Comparison of ENCODE assay signal across 8 cellular contexts in genomic region chr11:8328848-8329330, GRCh38.
DNase-seq lines count a peak whose midpoint lies in the region; ATAC-seq and TF ChIP-seq lines count a peak whose summit lies in the region.

No MANE protein-coding gene starts in this region.

- H3K36me3 Mint-ChIP-seq in endothelial cell (ENCODE audit: low read depth, unreplicated experiment) = no peaks in the 10 kb centered on the region
- H3K36me3 Mint-ChIP-seq in mesothelial cell of epicardium = no peaks in the 10 kb centered on the region

- ATAC-seq in GM19397 (IDR thresholded peaks at IDR 0.05; ENCODE audit: unreplicated experiment) (peak; percentile 57), HG03520 (IDR thresholded peaks at IDR 0.05; ENCODE audit: unreplicated experiment) (peak; percentile 62)

- TF ChIP-seq CTCF in endothelial cell (IDR thresholded peaks at IDR 0.05; ENCODE audit: unreplicated experiment) (peak; percentile 77), mesothelial cell of epicardium (IDR thresholded peaks at IDR 0.05; ENCODE audit: unreplicated experiment) (peak; percentile 67)

- peak in 12 of 14 donors; percentile 2 to 80 (median 50) for DNase-seq in C1 segment of cervical spinal cord (lab: John Stamatoyannopoulos, UW)
- DNase-seq in NCI-H526 (lab: John Stamatoyannopoulos, UW) = peak; percentile 79 to 95
- DNase-seq in activated CD4-positive, alpha-beta T cell treated with anti-CD3 and anti-CD28 coated beads, Interleukin-2, amount 50 U/mL, for 4 hours = peak; percentile 28 to 29
- DNase-seq in endothelial cell (ENCODE audit: low spot score) = peak; percentile 92
- DNase-seq in mesothelial cell of epicardium (ENCODE audit: low spot score in 2 of 2, unreplicated experiment in 2 of 2) = peak in 1 of 2 experiments; percentile 71
- peak; percentile 3 to 9 for DNase-seq in stimulated activated CD8-positive, alpha-beta memory T cell treated with anti-CD3 and anti-CD28 coated beads, Interleukin-4, amount 100 ng/mL, for 4 hours (ENCODE audit: low read depth in 2 of 2, low spot score in 1 of 2)

- H3K4me3 Mint-ChIP-seq in endothelial cell (ENCODE audit: unreplicated experiment) (no peak overlapping the region), mesothelial cell of epicardium (no peak overlapping the region)

- H3K4me1 Mint-ChIP-seq in endothelial cell (ENCODE audit: unreplicated experiment) = no peaks in the 10 kb centered on the region
- peaks cover 24% of the 10 kb centered on the region for H3K4me1 Mint-ChIP-seq in mesothelial cell of epicardium

- no peak overlapping the region for H3K27ac Mint-ChIP-seq in endothelial cell (ENCODE audit: unreplicated experiment)
- H3K27ac Mint-ChIP-seq in mesothelial cell of epicardium = no peak overlapping the region

- H3K9me3 Mint-ChIP-seq in endothelial cell (ENCODE audit: unreplicated experiment) (no peaks in the 10 kb centered on the region), mesothelial cell of epicardium (no peaks in the 10 kb centered on the region)

- H3K27me3 Mint-ChIP-seq in endothelial cell (ENCODE audit: unreplicated experiment) (peaks cover 4% of the 10 kb centered on the region), mesothelial cell of epicardium (ENCODE audit: low read depth) (peaks cover 26% of the 10 kb centered on the region)
